ENCODE assay signal across 17 cellular contexts in the genomic region with DNA sequence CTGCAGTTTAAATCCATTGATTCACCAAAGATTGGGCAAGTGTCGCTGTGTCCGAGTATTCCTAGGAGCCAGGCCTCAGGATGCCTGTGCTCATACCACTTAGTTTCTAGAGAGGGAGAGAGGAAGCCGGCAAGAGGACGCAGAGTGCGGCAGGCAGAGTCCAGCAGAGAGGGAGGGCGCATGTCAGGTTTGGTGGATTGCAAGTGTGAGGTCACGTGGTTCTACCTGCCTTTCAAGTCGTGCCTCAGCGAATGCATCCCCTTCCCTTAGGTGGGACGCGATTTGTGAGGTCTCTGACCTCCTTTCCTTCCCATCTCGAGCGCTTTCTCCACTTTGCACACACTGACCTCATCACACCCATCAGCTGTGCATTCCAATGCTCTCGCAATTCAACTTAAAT.
"Had no signal": no experiment of that assay in that cellular context is flagged by ENCODE, and none has a peak within 500 bp of the region (broad histone marks: within the 10 kb centered on the region; RNA-seq: fewer than 3 reads in every experiment).

No MANE protein-coding gene starts in this region.

- FAIRE-seq: bronchial epithelial cell, RCC 7860 had no signal

- ATAC-seq: activated CD4-positive, CD25-positive, alpha-beta regulatory T cell treated with anti-CD3 and anti-CD28 coated beads, Interleukin-2, amount 50 U/mL, for 24 hours; activated CD8-positive, alpha-beta memory T cell treated with anti-CD3 and anti-CD28 coated beads, Interleukin-2, amount 10 ng/mL, durations not matched to agents 7 days and 5 days had no signal

- DNase-seq: activated CD4-positive, alpha-beta T cell treated with anti-CD3 and anti-CD28 coated beads for 4 hours; activated CD8-positive, alpha-beta memory T cell treated with anti-CD3 and anti-CD28 coated beads, Interleukin-2, amount 10 ng/mL, durations not matched to agents 7 days and 5 days; activated effector memory CD4-positive, alpha-beta T cell treated with Interleukin-2 at 50 U/mL for 16 hours; activated naive CD4-positive, alpha-beta T cell; activated T-cell treated with anti-CD3 and anti-CD28 coated beads, Interleukin-2, amount 50 U/mL, for 24 hours; aorta; central memory CD4-positive, alpha-beta T cell; KG1; NCI-H1092; NCI-H1694; NCI-H2029; NCI-H446; NCI-H524; SHP77 treated with DMSO at 0.1 percent for 48 hours had no signal
